In genomic region chr18:46550609-46551008, GRCh38 we compare ENCODE assay signal across 28 cellular contexts.
"Had no signal": no experiment of that assay in that cellular context is flagged by ENCODE, and none has a peak within 500 bp of the region (broad histone marks: within the 10 kb centered on the region; RNA-seq: fewer than 3 reads in every experiment).

No MANE protein-coding gene starts in this region.

- H3K4me2 ChIP-seq: hepatocyte had no signal

- H3K27me3 ChIP-seq: colonic mucosa, dorsolateral prefrontal cortex, esophagus muscularis mucosa, foreskin keratinocyte, gastrocnemius medialis, heart left ventricle, heart right ventricle, hepatocyte had no signal

- H3K27ac ChIP-seq: colonic mucosa, coronary artery, dorsolateral prefrontal cortex, epithelial cell of prostate, esophagus muscularis mucosa, esophagus squamous epithelium, foreskin keratinocyte, gastrocnemius medialis, gastroesophageal sphincter, heart left ventricle, heart right ventricle, hepatocyte had no signal

- H3K36me3 ChIP-seq: colonic mucosa, esophagus muscularis mucosa, esophagus squamous epithelium, gastrocnemius medialis, gastroesophageal sphincter, heart left ventricle, heart right ventricle had no signal

- DNase-seq: colonic mucosa; cortex of kidney; dermis blood vessel endothelial cell; dorsolateral prefrontal cortex; effector CD4-positive, alpha-beta T cell; effector CD8-positive, alpha-beta T cell; effector memory CD4-positive, alpha-beta T cell; effector memory CD8-positive, alpha-beta T cell; endodermal cell; erythroblast; esophagus squamous epithelium; foreskin fibroblast; foreskin keratinocyte; foreskin melanocyte; gastrocnemius medialis; glutamatergic neuron; head of caudate nucleus; heart left ventricle; heart right ventricle had no signal

- H3K9me3 ChIP-seq: colonic mucosa, esophagus squamous epithelium, gastrocnemius medialis had no signal

- H3K79me2 ChIP-seq: hepatocyte had no signal

- H3K4me1 ChIP-seq: colonic mucosa, esophagus muscularis mucosa, esophagus squamous epithelium, foreskin keratinocyte, gastrocnemius medialis, gastroesophageal sphincter, heart left ventricle, heart right ventricle had no signal

- FAIRE-seq: endometrium, endothelial cell of umbilical vein, frontal cortex had no signal

- ATAC-seq: effector memory CD8-positive, alpha-beta T cell; esophagus mucosa; foreskin keratinocyte; gastrocnemius medialis; gastroesophageal sphincter; heart left ventricle; heart right ventricle had no signal

- H2AFZ ChIP-seq: hepatocyte had no signal

- H3K4me3 ChIP-seq: colonic mucosa, coronary artery, dorsolateral prefrontal cortex, esophagus muscularis mucosa, esophagus squamous epithelium, gastrocnemius medialis, gastroesophageal sphincter, heart left ventricle, heart right ventricle, hepatocyte had no signal
